Comparison of ENCODE assay signal across 2 cellular contexts in the genomic region with DNA sequence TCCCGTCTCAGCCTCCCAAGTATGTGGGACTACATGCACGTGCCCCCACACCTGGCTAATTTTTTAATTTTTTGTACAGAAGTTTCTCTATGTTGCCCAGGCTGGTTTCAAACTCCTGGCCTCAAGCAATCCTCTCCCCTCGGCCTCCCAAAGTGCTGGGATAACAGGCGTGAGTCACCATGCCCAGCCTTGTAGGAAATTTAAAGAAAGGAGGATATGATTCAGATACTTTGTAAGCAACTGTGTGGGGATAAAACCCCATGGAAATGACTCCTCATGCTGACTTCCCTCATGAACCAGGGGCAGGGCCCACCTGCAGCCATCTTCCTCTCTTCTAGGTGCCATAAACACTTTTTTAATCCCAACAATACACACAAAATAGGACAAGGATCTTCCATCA.
A peak's percentile ranks its signal among the peaks of the same experiment; 100 is the strongest.
TF ChIP-seq lines count a peak whose summit lies in the region.

No MANE protein-coding gene starts in this region.

TF ChIP-seq in HCT116, 20 proteins besides CTCF, POLR2A, EP300 and RAD21:
- 0 out of 2 replicates have a peak, but pooled peaks have one; percentile 21 for TF ChIP-seq FOSL1 (IDR thresholded peaks at IDR 0.05; ENCODE audit: low read depth)
- TF ChIP-seq CEBPB (IDR thresholded peaks at IDR 0.05; ENCODE audit: low read depth): no peak

TF ChIP-seq in HepG2, 621 proteins besides CTCF, POLR2A, EP300 and RAD21:
- TF ChIP-seq ZNF878 (CRISPR knock-in tag; IDR thresholded peaks at IDR 0.05): no peak
- TF ChIP-seq, protein P1, sequence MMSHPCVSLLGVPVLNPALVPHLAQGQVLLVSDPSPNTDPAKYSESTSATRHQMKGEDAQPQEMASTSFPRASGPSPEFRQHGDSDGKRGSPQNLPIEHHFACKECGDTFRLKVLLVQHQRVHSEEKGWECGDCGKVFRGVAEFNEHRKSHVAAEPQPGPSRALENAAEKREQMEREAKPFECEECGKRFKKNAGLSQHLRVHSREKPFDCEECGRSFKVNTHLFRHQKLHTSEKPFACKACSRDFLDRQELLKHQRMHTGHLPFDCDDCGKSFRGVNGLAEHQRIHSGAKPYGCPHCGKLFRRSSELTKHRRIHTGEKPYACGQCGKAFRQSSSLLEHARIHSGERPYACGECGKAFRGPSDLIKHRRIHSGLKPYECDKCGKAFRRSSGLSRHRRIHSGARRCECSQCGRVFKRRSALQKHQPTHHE (CRISPR knock-in tag; IDR thresholded peaks at IDR 0.05; ENCODE audit: borderline replicate concordance): no peak
- TF ChIP-seq ZBTB3 (CRISPR knock-in tag; IDR thresholded peaks at IDR 0.05; ENCODE audit: borderline replicate concordance, low read depth): no peak
- no peak for TF ChIP-seq FOXC1 (CRISPR knock-in tag; IDR thresholded peaks at IDR 0.05; ENCODE audit: borderline replicate concordance)
- TF ChIP-seq HCFC1 (IDR thresholded peaks at IDR 0.05; ENCODE audit: low read depth, low read length): no peak
- no peak for TF ChIP-seq MIER2 (CRISPR knock-in tag; IDR thresholded peaks at IDR 0.05)
- TF ChIP-seq DNMT1 (CRISPR knock-in tag; IDR thresholded peaks at IDR 0.05): no peak
- TF ChIP-seq SP5 (CRISPR knock-in tag; IDR thresholded peaks at IDR 0.05; ENCODE audit: borderline replicate concordance, low read depth): no peak
- TF ChIP-seq, protein P2, sequence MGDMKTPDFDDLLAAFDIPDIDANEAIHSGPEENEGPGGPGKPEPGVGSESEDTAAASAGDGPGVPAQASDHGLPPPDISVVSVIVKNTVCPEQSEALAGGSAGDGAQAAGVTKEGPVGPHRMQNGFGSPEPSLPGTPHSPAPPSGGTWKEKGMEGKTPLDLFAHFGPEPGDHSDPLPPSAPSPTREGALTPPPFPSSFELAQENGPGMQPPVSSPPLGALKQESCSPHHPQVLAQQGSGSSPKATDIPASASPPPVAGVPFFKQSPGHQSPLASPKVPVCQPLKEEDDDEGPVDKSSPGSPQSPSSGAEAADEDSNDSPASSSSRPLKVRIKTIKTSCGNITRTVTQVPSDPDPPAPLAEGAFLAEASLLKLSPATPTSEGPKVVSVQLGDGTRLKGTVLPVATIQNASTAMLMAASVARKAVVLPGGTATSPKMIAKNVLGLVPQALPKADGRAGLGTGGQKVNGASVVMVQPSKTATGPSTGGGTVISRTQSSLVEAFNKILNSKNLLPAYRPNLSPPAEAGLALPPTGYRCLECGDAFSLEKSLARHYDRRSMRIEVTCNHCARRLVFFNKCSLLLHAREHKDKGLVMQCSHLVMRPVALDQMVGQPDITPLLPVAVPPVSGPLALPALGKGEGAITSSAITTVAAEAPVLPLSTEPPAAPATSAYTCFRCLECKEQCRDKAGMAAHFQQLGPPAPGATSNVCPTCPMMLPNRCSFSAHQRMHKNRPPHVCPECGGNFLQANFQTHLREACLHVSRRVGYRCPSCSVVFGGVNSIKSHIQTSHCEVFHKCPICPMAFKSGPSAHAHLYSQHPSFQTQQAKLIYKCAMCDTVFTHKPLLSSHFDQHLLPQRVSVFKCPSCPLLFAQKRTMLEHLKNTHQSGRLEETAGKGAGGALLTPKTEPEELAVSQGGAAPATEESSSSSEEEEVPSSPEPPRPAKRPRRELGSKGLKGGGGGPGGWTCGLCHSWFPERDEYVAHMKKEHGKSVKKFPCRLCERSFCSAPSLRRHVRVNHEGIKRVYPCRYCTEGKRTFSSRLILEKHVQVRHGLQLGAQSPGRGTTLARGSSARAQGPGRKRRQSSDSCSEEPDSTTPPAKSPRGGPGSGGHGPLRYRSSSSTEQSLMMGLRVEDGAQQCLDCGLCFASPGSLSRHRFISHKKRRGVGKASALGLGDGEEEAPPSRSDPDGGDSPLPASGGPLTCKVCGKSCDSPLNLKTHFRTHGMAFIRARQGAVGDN (CRISPR knock-in tag; IDR thresholded peaks at IDR 0.05): no peak
- TF ChIP-seq MYNN (CRISPR knock-in tag; IDR thresholded peaks at IDR 0.05; ENCODE audit: low read depth): no peak
